1 cellular context compared by ENCODE assay signal in the genomic region with DNA sequence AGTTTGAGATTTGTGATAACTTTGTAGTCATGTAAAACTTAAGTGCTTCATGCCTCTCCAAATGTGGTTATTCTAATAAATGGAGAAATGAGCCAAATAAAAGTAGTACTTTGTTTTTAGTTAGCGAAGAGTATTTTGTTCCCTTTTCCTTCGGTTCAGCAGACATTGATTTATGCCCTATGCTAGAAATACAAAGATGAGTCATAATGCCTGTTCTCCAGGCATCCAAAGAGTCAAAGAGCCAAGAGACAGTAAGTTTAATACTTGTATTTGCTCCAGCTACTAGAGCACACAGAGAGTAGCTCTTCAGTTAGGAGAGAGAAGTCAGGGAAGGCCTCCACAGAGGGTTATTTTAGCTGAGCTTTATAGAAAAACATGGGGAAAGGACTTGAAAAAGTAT.
TF ChIP-seq lines count a peak whose summit lies in the region.

No MANE protein-coding gene starts in this region.

TF ChIP-seq in SK-N-SH, 30 proteins besides CTCF, POLR2A, EP300 and RAD21 (continued from another document):
- TF ChIP-seq IRF3 (IDR thresholded peaks at IDR 0.05; ENCODE audit: low read depth, low read length) = no peak
- no peak for TF ChIP-seq RFX5 (IDR thresholded peaks at IDR 0.05; ENCODE audit: low read length)
- no peak for TF ChIP-seq CHD2 (IDR thresholded peaks at IDR 0.05; ENCODE audit: low read length, partially characterized antibody)
- TF ChIP-seq POLR2AphosphoS5 (IDR thresholded peaks at IDR 0.05; ENCODE audit: low read depth, low read length) = peak; percentile 64; the same call in 1 of the 2 replicates
- TF ChIP-seq YY1 (IDR thresholded peaks at IDR 0.05; ENCODE audit: low read depth) = peak; percentile 35; the same call in 1 of the 2 replicates
- TF ChIP-seq TAF1 (IDR thresholded peaks at IDR 0.05; ENCODE audit: borderline replicate concordance, low read depth, low read length) = no peak
- no peak for TF ChIP-seq NRF1 (IDR thresholded peaks at IDR 0.05; ENCODE audit: low read depth, low read length)
- TF ChIP-seq GATA2 (CRISPR knock-in tag; IDR thresholded peaks at IDR 0.05) = no peak
- peak; percentile 44; the same call in 1 of the 2 replicates for TF ChIP-seq NFIC (IDR thresholded peaks at IDR 0.05; ENCODE audit: borderline replicate concordance)
- no peak for TF ChIP-seq GABPA (IDR thresholded peaks at IDR 0.05; ENCODE audit: low read depth)
- no peak for TF ChIP-seq REST (IDR thresholded peaks at IDR 0.05; ENCODE audit: low read depth, low read length)
- peak; percentile 78; the same call in 1 of the 2 replicates for TF ChIP-seq MEF2A (IDR thresholded peaks at IDR 0.05; ENCODE audit: borderline replicate concordance, low read depth)
- TF ChIP-seq MXI1 (IDR thresholded peaks at IDR 0.05; ENCODE audit: low read depth, low read length) = no peak
- TF ChIP-seq JUND (IDR thresholded peaks at IDR 0.05) = peak; percentile 94
- TF ChIP-seq EZH2phosphoT487 (IDR thresholded peaks at IDR 0.05; ENCODE audit: borderline replicate concordance, low read depth) = no peak
- TF ChIP-seq TEAD4 (IDR thresholded peaks at IDR 0.05; ENCODE audit: borderline replicate concordance, insufficient read depth) = no peak
- TF ChIP-seq RCOR1 (IDR thresholded peaks at IDR 0.05; ENCODE audit: low read length) = no peak
- no peak for TF ChIP-seq USF1 (IDR thresholded peaks at IDR 0.05; ENCODE audit: borderline replicate concordance, low read depth)
